In genomic region chr20:9015232-9015983, GRCh38 we compare ENCODE assay signal across 10 cellular contexts. TPM values are rescaled to one million over a fixed set of nuclear protein-coding genes. Genes with fewer than 3 reads are reported as not detected.
DNase-seq lines count a peak whose midpoint lies in the region; ATAC-seq, FAIRE-seq and TF ChIP-seq lines count a peak whose summit lies in the region.
"Not testable (repeated sequence)": the region's sequence is repeated elsewhere in the genome, so short reads cannot be mapped to it uniquely, and the experiment has no call there.
"Had no signal": no experiment of that assay in that cellular context is flagged by ENCODE, and none has a peak within 500 bp of the region (broad histone marks: within the 10 kb centered on the region; RNA-seq: fewer than 3 reads in every experiment).

No MANE protein-coding gene starts in this region.

- H2BK15ac ChIP-seq in IMR-90 (ENCODE audit: low read depth, low read length), result not testable (repeated sequence)

- not testable (repeated sequence) for H3K36me3 ChIP-seq in IMR-90 (ENCODE audit: control insufficient read depth, insufficient read depth, low read length); mammary epithelial cell (ENCODE audit: insufficient read depth, low read length); osteoblast (ENCODE audit: insufficient read depth, low read length)

- in situ Hi-C loops in IMR-90 (cut with MboI; ENCODE audit: low sequenced_read_pairs); mammary epithelial cell (cut with MboI; ENCODE audit: low sequenced_read_pairs in 2 of 2): not testable (repeated sequence)

- dilution Hi-C loops in IMR-90 (cut with HindIII; ENCODE audit: low sequenced_read_pairs, unreplicated experiment); mammary epithelial cell (cut with HindIII; ENCODE audit: low sequenced_read_pairs): not testable (repeated sequence)

- peak overlapping the region; percentile 66; the same call in 1 of the 2 replicates for H2BK20ac ChIP-seq in IMR-90 (ENCODE audit: low read depth, low read length)

- H3K9me1 ChIP-seq in IMR-90 (ENCODE audit: insufficient read depth, low read length), result not testable (repeated sequence)

- not testable (repeated sequence) for H3K4me1 ChIP-seq in A549; IMR-90 (ENCODE audit: control insufficient read depth, insufficient read depth, low read length); mammary epithelial cell (ENCODE audit: insufficient read depth, low read length)
- peaks cover 14% of the 10 kb centered on the region for H3K4me1 ChIP-seq in osteoblast (ENCODE audit: insufficient read depth, low read length)

- ATAC-seq in A549 (peak in 1 of 2 experiments; percentile 62; a peak in 2 of 6 replicates), IMR-90 (ENCODE audit: low read depth) (peak; percentile 37; the same call in 1 of the 2 replicates)

- not testable (repeated sequence) for H3K4me3 ChIP-seq in A549; IMR-90 (ENCODE audit: insufficient read depth, low read depth, low read length); mammary epithelial cell (replicated peaks in 1 of 3; ENCODE audit: insufficient read depth in 1 of 3, low read depth in 2 of 3, low read length in 3 of 3); osteoblast (ENCODE audit: insufficient read depth, low read length)

- CTCF ChIA-PET in A549 (lab: Yijun Ruan, JAX), result interaction anchor here (1.0 kb wide), 1 partner anchor 162 kb away, joined by 3 read pairs; no protein-coding TSS in a partner anchor
- CTCF ChIA-PET in IMR-90 (lab: Yijun Ruan, JAX), result interaction anchor here (0.6 to 1.7 kb wide), 2 partner anchors 159 to 162 kb away, joined by 3 to 4 read pairs; no protein-coding TSS in a partner anchor
- CTCF ChIA-PET in mammary epithelial cell (lab: Charles Lee; ENCODE audit: low non-redundant PET), result not testable (repeated sequence)

- peak overlapping the region; percentile 12; the same call in 1 of the 2 replicates for H3K23ac ChIP-seq in IMR-90 (ENCODE audit: low read depth, low read length)

- not testable (repeated sequence) for H4K20me1 ChIP-seq in IMR-90 (ENCODE audit: insufficient read depth, low read length); mammary epithelial cell (ENCODE audit: insufficient read depth, low read length); osteoblast (ENCODE audit: insufficient read depth, low read length)

- H3K4me1 Mint-ChIP-seq in HFFc6 (ENCODE audit: low read depth), result peaks cover 42% of the 10 kb centered on the region

- H2BK120ac ChIP-seq in IMR-90 (ENCODE audit: low read depth, low read length), result peak overlapping the region; percentile 97; the same call in 1 of the 2 replicates

- not testable (repeated sequence) for H2AFZ ChIP-seq in IMR-90 (replicated peaks; ENCODE audit: low read length, poor library complexity); osteoblast (ENCODE audit: low read length)
- H2AFZ ChIP-seq in mammary epithelial cell (ENCODE audit: low read depth, low read length), result peak overlapping the region; percentile 8

- not testable (repeated sequence) for H2AK5ac ChIP-seq in IMR-90 (ENCODE audit: low read depth, low read length)

- peak overlapping the region; percentile 98 for H2BK5ac ChIP-seq in IMR-90 (ENCODE audit: low read depth, low read length, poor library complexity, severe bottlenecking)

- H2AK9ac ChIP-seq in IMR-90 (replicated peaks; ENCODE audit: low read depth, low read length, poor library complexity), result not testable (repeated sequence)

- TF ChIP-seq EP300 in A549 (IDR thresholded peaks at IDR 0.05), result peak in 1 of 2 experiments; percentile 45; a peak in 1 of 5 replicates

- H3K56ac ChIP-seq in IMR-90 (ENCODE audit: extremely low read depth, insufficient read depth, low read length), result peak overlapping the region; percentile 57

- H4K8ac ChIP-seq in IMR-90 (ENCODE audit: low read depth in 2 of 2, low read length in 2 of 2), result peak overlapping the region; percentile 32 to 76; a peak in 3 of 4 replicates

- H3K4ac ChIP-seq in IMR-90 (ENCODE audit: low read depth, low read length), result peak overlapping the region; percentile 91; the same call in 1 of the 2 replicates

- peaks cover 17% of the 10 kb centered on the region for H3K9me3 Mint-ChIP-seq in HFFc6

- TF ChIP-seq CTCF in A549 (IDR thresholded peaks at IDR 0.05); HFFc6 (IDR thresholded peaks at IDR 0.05); IMR-90 (conservative IDR thresholded peaks at IDR 0.05; ENCODE audit: low read depth, low read length); mammary epithelial cell (conservative IDR thresholded peaks at IDR 0.05 in 1 of 2, IDR thresholded peaks at IDR 0.05 in 1 of 2; ENCODE audit: extremely low read depth in 1 of 2, insufficient read depth in 1 of 2, low read depth in 1 of 2, low read length in 2 of 2); osteoblast (IDR thresholded peaks at IDR 0.05; ENCODE audit: extremely low read depth, low read depth, low read length): not testable (repeated sequence)

- peak overlapping the region; percentile 24; the same call in 1 of the 2 replicates for H3K27ac Mint-ChIP-seq in HFFc6

- TF ChIP-seq RAD21 in A549 (conservative IDR thresholded peaks at IDR 0.05 in 1 of 2, IDR thresholded peaks at IDR 0.05 in 1 of 2); IMR-90 (IDR thresholded peaks at IDR 0.05; ENCODE audit: low read length): not testable (repeated sequence)

- peak overlapping the region; percentile 19; the same call in 2 of the 3 replicates for H3K4me2 ChIP-seq in A549
- not testable (repeated sequence) for H3K4me2 ChIP-seq in IMR-90 (ENCODE audit: low read depth, low read length); osteoblast (ENCODE audit: insufficient read depth, low read length)
- H3K4me2 ChIP-seq in mammary epithelial cell (ENCODE audit: insufficient read depth, low read depth, low read length), result peak overlapping the region; percentile 24

- H3K27ac ChIP-seq in A549, result peak overlapping the region; percentile 61 to 62; a peak in 4 of 6 replicates
- not testable (repeated sequence) for H3K27ac ChIP-seq in IMR-90 (ENCODE audit: insufficient read depth, low read length)
- H3K27ac ChIP-seq in mammary epithelial cell (ENCODE audit: insufficient read depth, low read depth, low read length), result peak overlapping the region; percentile 21
- peak overlapping the region; percentile 57 for H3K27ac ChIP-seq in osteoblast (ENCODE audit: low read depth, low read length)

- peak overlapping the region; percentile 90; the same call in 1 of the 2 replicates for H4K5ac ChIP-seq in IMR-90 (ENCODE audit: low read depth, low read length)

- POLR2A ChIA-PET in A549 (lab: Yijun Ruan, JAX); IMR-90 (lab: Charles Lee; ENCODE audit: unreplicated experiment): not testable (repeated sequence)

- H4K91ac ChIP-seq in IMR-90 (ENCODE audit: insufficient read depth, low read depth, low read length), result peak overlapping the region; percentile 31; the same call in 1 of the 2 replicates

- peak overlapping the region; percentile 97 for H3K14ac ChIP-seq in IMR-90 (replicated peaks; ENCODE audit: low read depth, low read length)

- not testable (repeated sequence) for H3K27me3 ChIP-seq in IMR-90 (ENCODE audit: control insufficient read depth, insufficient read depth, low read length); mammary epithelial cell (ENCODE audit: insufficient read depth, low read length); osteoblast (ENCODE audit: insufficient read depth, low read length)

- not testable (repeated sequence) for TF ChIP-seq POLR2A in A549 (IDR thresholded peaks at IDR 0.05; ENCODE audit: low read length); IMR-90 (IDR thresholded peaks at IDR 0.05; ENCODE audit: low read depth, low read length)

- H3K36me3 Mint-ChIP-seq in HFFc6 (ENCODE audit: low read depth), result peaks cover 18% of the 10 kb centered on the region

- peaks cover 26% of the 10 kb centered on the region; the same call in 2 of the 3 replicates for H3K9me3 ChIP-seq in A549
- not testable (repeated sequence) for H3K9me3 ChIP-seq in IMR-90 (ENCODE audit: control insufficient read depth, insufficient read depth, low read length); mammary epithelial cell (replicated peaks; ENCODE audit: insufficient read depth, low read length); osteoblast (ENCODE audit: low read depth, low read length)

- not testable (repeated sequence) for H3K4me3 Mint-ChIP-seq in HFFc6

- not testable (repeated sequence) for H3K79me1 ChIP-seq in IMR-90 (ENCODE audit: low read depth in 1 of 2, low read length in 2 of 2)

- not testable (repeated sequence) for DNase-seq in A549 (ENCODE audit: low read depth in 1 of 2, low spot score in 1 of 2); mammary epithelial cell; osteoblast (ENCODE audit: insufficient read length, low spot score, missing footprints)
- DNase-seq in EL (peak; percentile 52), HFFc6 (peak; percentile 40), IMR-90 (peak; percentile 47), RPMI7951 (ENCODE audit: low read depth) (peak; percentile 39), glomerular visceral epithelial cell (ENCODE audit: extremely low spot score) (peak; percentile 77)

- 22% methylated on average over 6 of the region's 6 CpGs for WGBS in A549 (ENCODE audit: missing lambda C conversion rate)
- WGBS in IMR-90 (ENCODE audit: extremely low coverage in 2 of 2, insufficient read length in 1 of 2), 2 experiments, result no CpG with 5 or more reads among the region's 6 CpGs
- 66% methylated on average over 4 of the region's 6 CpGs for WGBS in mammary epithelial cell (ENCODE audit: low coverage, missing lambda C conversion rate)

- peak overlapping the region; percentile 97; the same call in 1 of the 2 replicates for H3K18ac ChIP-seq in IMR-90 (ENCODE audit: low read depth, low read length)

- BruUV-seq in IMR-90 (replicated peaks; lab: Mats Ljungman, UMichigan); mammary epithelial cell (replicated peaks; lab: Mats Ljungman, UMichigan): not testable (repeated sequence)

- FAIRE-seq in A549 (lab: Jason Lieb, UNC), result peak; percentile 85

- not testable (repeated sequence) for H3K27me3 Mint-ChIP-seq in HFFc6 (ENCODE audit: insufficient read depth)

- H3K9ac ChIP-seq in IMR-90 (ENCODE audit: low read depth, low read length); mammary epithelial cell (ENCODE audit: insufficient read depth, low read length): not testable (repeated sequence)

- H3K79me2 ChIP-seq in mammary epithelial cell (ENCODE audit: insufficient read depth, low read length); osteoblast (ENCODE audit: insufficient read depth, low read length): not testable (repeated sequence)

- intact Hi-C loops in IMR-90 (cut with micrococcal nuclease), result loop anchor here (5.0 kb wide), 1 partner anchor 52 kb away; the partner anchor contains the start of gene PLCB4
- intact Hi-C loops in mammary epithelial cell (cut with micrococcal nuclease), result not testable (repeated sequence)

RNA-seq across cellular contexts. Expression of gene PLCB4, which starts 53.5 kb away (rescaled TPM):
- polyA plus RNA-seq in A549 (2011; rRNA removed) (24.0 and 32.1 TPM in 2 replicates), A549 (2017; fragmentation: RNase III; extraction: RNeasy Plus Mini Kit Qiagen cat#74134 plus additional on column Dnase treatment) (17.1 to 21.4 TPM (median 21.2 TPM) in 3 replicates), IMR-90 (2012; rRNA removed) (9.1 and 12.5 TPM in 2 replicates), mammary epithelial cell (3.8 TPM)
- 6.6 and 7.5 TPM in 2 replicates for polyA plus RNA-seq in A549 (2012; cell fraction: cytosol; rRNA removed)
- polyA plus RNA-seq in A549 (2012; cell fraction: nucleus; rRNA removed), result 9.0 and 12.0 TPM in 2 replicates
- polyA minus RNA-seq in A549 (2011; rRNA and poly(A)+ RNA removed), result 21.0 and 23.4 TPM in 2 replicates
- total RNA-seq in HFFc6 (2021; fragmentation: NEBNext Ultra II Directional; extraction: Animal tissue kit (Norgen Biotek cat#: 25700)), result 10 to 100 TPM; 71.8 to 95.7 (median 79.1) TPM
- total RNA-seq in IMR-90 (2012; rRNA removed) (24.0 and 28.3 TPM in 2 replicates), mammary epithelial cell (1 to 10 TPM in 1 of 2 donors, under 1 TPM in 1; 0.19 to 4.8 TPM), osteoblast (13.0 and 25.6 TPM in 2 replicates)
- polyA plus RNA-seq in IMR-90 (2012; cell fraction: cytosol; rRNA removed), result 1.9 and 2.7 TPM in 2 replicates
- polyA plus RNA-seq in IMR-90 (2012; cell fraction: nucleus; rRNA removed; ENCODE audit: low replicate concordance), result 3.8 and 32.9 TPM in 2 replicates
- total RNA-seq in RPMI7951 (2014; rRNA removed; shearing (Covaris generic)), result 5.3 and 5.4 TPM in 2 replicates
- polyA minus RNA-seq in mammary epithelial cell, result 7.5 TPM
- total RNA-seq: GM12878, HepG2 had no signal
- polyA plus RNA-seq: GM12878 had no signal
